ENCODE assay signal across 17 cellular contexts in genomic region chr12:97277030-97277429, GRCh38.
"Had no signal": no experiment of that assay in that cellular context is flagged by ENCODE, and none has a peak within 500 bp of the region (broad histone marks: within the 10 kb centered on the region; RNA-seq: fewer than 3 reads in every experiment).

No MANE protein-coding gene starts in this region.

- H3K79me2 ChIP-seq: parathyroid adenoma had no signal

- H3K4me3 ChIP-seq: mucosa of descending colon, thoracic aorta, upper lobe of right lung had no signal

- FAIRE-seq: endometrium had no signal

- H2AFZ ChIP-seq: parathyroid adenoma had no signal

- H3K4me1 ChIP-seq: parathyroid adenoma, upper lobe of right lung had no signal

- ATAC-seq: activated CD4-positive, alpha-beta T cell treated with anti-CD3 and anti-CD28 coated beads for 36 hours; mucosa of descending colon; right cardiac atrium; upper lobe of right lung had no signal

- H3K36me3 ChIP-seq: thoracic aorta, upper lobe of right lung had no signal

- DNase-seq: activated B cell treated with CpG ODN at 0.5 μM for 24 hours; activated CD4-positive, alpha-beta T cell treated with anti-CD3 and anti-CD28 coated beads for 36 hours; activated CD4-positive, alpha-beta T cell treated with anti-CD3 and anti-CD28 coated beads, Interleukin-2, amount 50 U/mL, for 4 hours; activated naive CD4-positive, alpha-beta T cell treated with anti-CD3 and anti-CD28 coated beads for 36 hours; activated naive CD8-positive, alpha-beta T cell treated with anti-CD3 and anti-CD28 coated beads, Interleukin-2, amount 10 ng/mL, durations not matched to agents 7 days and 5 days; activated T-cell treated with anti-CD3 and anti-CD28 coated beads, Interleukin-2, amount 50 U/mL, for 48 hours; amniotic stem cell; immature natural killer cell; mucosa of descending colon; right cardiac atrium; stimulated activated CD4-positive, alpha-beta T cell treated with anti-CD3 and anti-CD28 coated beads, Interleukin-4, amount 100 ng/mL, for 24 hours; stimulated activated naive CD4-positive, alpha-beta T cell treated with Interleukin-2 at 50 U/mL for 16 hours; T1000; upper lobe of right lung had no signal

- H3K9me3 ChIP-seq: thoracic aorta, upper lobe of right lung had no signal

- H3K27ac ChIP-seq: parathyroid adenoma, thoracic aorta, upper lobe of right lung had no signal

- H3K9ac ChIP-seq: parathyroid adenoma had no signal
